In genomic region chr1:110524311-110525249, GRCh38 we compare ENCODE assay signal across 8 cellular contexts. TPM values are rescaled to one million over a fixed set of nuclear protein-coding genes. Genes with fewer than 3 reads are reported as not detected.
DNase-seq lines count a peak whose midpoint lies in the region; ATAC-seq and TF ChIP-seq lines count a peak whose summit lies in the region.

No MANE protein-coding gene starts in this region.

- H3K27ac ChIP-seq in VCaP (no peak overlapping the region), caudate nucleus (ENCODE audit: low read depth, low read length) (no peak overlapping the region)

- DNase-seq in NCI-H1436 (lab: John Stamatoyannopoulos, UW), result peak; percentile 64
- DNase-seq in NCI-H1436 treated with DMSO at 0.1 percent for 48 hours (lab: John Stamatoyannopoulos, UW), result no peak
- peak; percentile 40 to 57 for DNase-seq in NCI-H2081 (lab: John Stamatoyannopoulos, UW)
- peak in 53 of 61 donors; percentile 14 to 83 (median 41) for DNase-seq in caudate nucleus (lab: John Stamatoyannopoulos, UW)
- no peak for DNase-seq in left lobe of liver (ENCODE audit: low spot score)
- DNase-seq in stimulated activated CD4-positive, alpha-beta T cell treated with anti-CD3 and anti-CD28 coated beads, TNF-alpha, amount 100 ng/mL, for 48 hours (ENCODE audit: low read depth in 3 of 3), result peak; percentile 21 to 40 (median 29)

- peak; percentile 60 for ATAC-seq in left lobe of liver
- ATAC-seq in GM21825 (IDR thresholded peaks at IDR 0.05; ENCODE audit: unreplicated experiment), result no peak

- TF ChIP-seq CTCF in VCaP (conservative IDR thresholded peaks at IDR 0.05), result peak; percentile 85

RNA-seq across cellular contexts. Expression of gene KCNA10, which starts 5.6 kb away (rescaled TPM):
- not detected for total RNA-seq in left lobe of liver

Comparison
In these comparisons a context has a peak if more than half of its experiments do, and no peak if none do; other contexts are left out.
1. DNase-seq: peak in NCI-H1436 (single experiment), NCI-H2081 (2 of 2), caudate nucleus (53 of 61) and stimulated activated CD4-positive, alpha-beta T cell treated with anti-CD3 and anti-CD28 coated beads, TNF-alpha, amount 100 ng/mL, for 48 hours (3 of 3); none in NCI-H1436 treated with DMSO at 0.1 percent for 48 hours (single experiment) and left lobe of liver (single experiment).